Comparison of ENCODE assay signal across 18 cellular contexts in the genomic region with DNA sequence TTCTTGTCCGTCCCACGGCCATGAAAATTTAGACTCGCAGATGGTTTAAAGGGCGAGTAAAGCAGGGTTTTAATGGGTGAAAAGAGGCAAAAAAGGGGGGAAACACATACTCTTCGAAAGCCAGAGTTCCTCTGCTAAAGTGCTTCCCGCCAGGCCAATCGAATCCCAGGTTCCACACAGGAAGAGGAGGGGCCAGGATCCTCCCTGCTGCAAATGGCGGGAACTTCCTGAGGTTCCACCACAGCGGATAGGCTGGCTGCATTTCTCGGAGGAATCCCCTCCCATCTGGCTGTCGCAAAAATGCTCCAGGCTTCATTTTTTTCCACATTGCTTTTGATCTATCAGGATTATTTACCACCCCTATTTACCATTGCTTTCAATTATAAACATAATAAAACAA.
DNase-seq lines count a peak whose midpoint lies in the region; ATAC-seq and TF ChIP-seq lines count a peak whose summit lies in the region.
"Had no signal": no experiment of that assay in that cellular context is flagged by ENCODE, and none has a peak within 500 bp of the region (broad histone marks: within the 10 kb centered on the region; RNA-seq: fewer than 3 reads in every experiment).

No MANE protein-coding gene starts in this region.

- H3K27ac ChIP-seq in testis, result no peak overlapping the region
- H3K27ac ChIP-seq: 22Rv1, KMS-11 had no signal

- no peak for TF ChIP-seq POLR2A in testis (IDR thresholded peaks at IDR 0.05)

- no peaks in the 10 kb centered on the region for H3K9me3 ChIP-seq in testis

- ATAC-seq in HG03439 (IDR thresholded peaks at IDR 0.05; ENCODE audit: unreplicated experiment) (no peak), HG02678 (IDR thresholded peaks at IDR 0.05; ENCODE audit: unreplicated experiment) (no peak)
- ATAC-seq: T-helper 17 cell had no signal

- no peak for TF ChIP-seq CTCF in testis (IDR thresholded peaks at IDR 0.05)

- intact Hi-C loops in testis (cut with DNase I; ENCODE audit: low total_unique reads), result no loop called here

- WGBS in testis, 2 donors, result 56 to 77% methylated on average over 11 of the region's 11 CpGs

- H3K27me3 ChIP-seq in testis, result no peaks in the 10 kb centered on the region

- no peaks in the 10 kb centered on the region for H3K4me1 ChIP-seq in testis

- DNase-seq in NCI-H1417 (lab: John Stamatoyannopoulos, UW) (peak in 2 of 3 experiments; percentile 4 to 16), NCI-H1417 treated with DMSO at 0.1 percent for 48 hours (lab: John Stamatoyannopoulos, UW) (no peak), NCI-H2081 treated with DMSO at 0.1 percent for 48 hours (lab: John Stamatoyannopoulos, UW) (peak; percentile 67), RPMI8226 (peak; percentile 39), testis (peak; percentile 81), NAMALWA (ENCODE audit: low spot score) (no peak)
- DNase-seq: COR-L47, GDM1, HCEC 1CT, NCI-H1048, NCI-H1694, NCI-H2227 treated with DMSO at 0.1 percent for 48 hours, NCI-H524, T-helper 17 cell had no signal

- no peaks in the 10 kb centered on the region for H3K36me3 ChIP-seq in testis (ENCODE audit: low read depth, missing control alignments)

- H3K4me3 ChIP-seq in testis, result peak overlapping the region; percentile 38 to 50

Comparison
In these comparisons a context has a peak if more than half of its experiments do, and no peak if none do; other contexts are left out.
1. DNase-seq: peak in NCI-H1417 (2 of 3), NCI-H2081 treated with DMSO at 0.1 percent for 48 hours (single experiment), RPMI8226 (single experiment) and testis (single experiment); none in NCI-H1417 treated with DMSO at 0.1 percent for 48 hours (single experiment) and NAMALWA (single experiment).